ENCODE assay signal across 3 cellular contexts in genomic region chr6:21668794-21669193, GRCh38.
TF ChIP-seq lines count a peak whose summit lies in the region.

No MANE protein-coding gene starts in this region.

TF ChIP-seq in GM23338, 12 proteins besides CTCF, POLR2A, EP300 and RAD21 (continued from another document and continues in another):
- TF ChIP-seq ETS1 (IDR thresholded peaks at IDR 0.05), result no peak
- TF ChIP-seq ZNF114 (CRISPR knock-in tag; IDR thresholded peaks at IDR 0.05), result no peak
- no peak for TF ChIP-seq NANOG (IDR thresholded peaks at IDR 0.05; ENCODE audit: borderline replicate concordance)
- TF ChIP-seq STAT1 (IDR thresholded peaks at IDR 0.05; ENCODE audit: unreplicated experiment), result no peak
- no peak for TF ChIP-seq EZH2 (IDR thresholded peaks at IDR 0.05; ENCODE audit: low read depth, unreplicated experiment)
- TF ChIP-seq EZH2phosphoT487 (IDR thresholded peaks at IDR 0.05; ENCODE audit: unreplicated experiment), result no peak

TF ChIP-seq in endothelial cell of umbilical vein, 7 proteins besides CTCF, POLR2A, EP300 and RAD21 (continued from another document):
- no peak for TF ChIP-seq MAX (IDR thresholded peaks at IDR 0.05; ENCODE audit: insufficient read depth, insufficient read length)
- no peak for TF ChIP-seq FOS (IDR thresholded peaks at IDR 0.05; ENCODE audit: borderline replicate concordance, insufficient read depth, low read length)
- no peak for TF ChIP-seq POLR2AphosphoS5 (IDR thresholded peaks at IDR 0.05; ENCODE audit: insufficient read depth, low read depth, low read length)
- TF ChIP-seq MYC (IDR thresholded peaks at IDR 0.05; ENCODE audit: low read depth, low read length), result no peak
- TF ChIP-seq GATA2 (IDR thresholded peaks at IDR 0.05; ENCODE audit: insufficient read depth, insufficient read length, low read depth, low read length), result no peak
- no peak for TF ChIP-seq JUN (IDR thresholded peaks at IDR 0.05; ENCODE audit: borderline replicate concordance, insufficient read depth, insufficient read length, low read depth)

TF ChIP-seq in neural cell, 6 proteins besides CTCF, POLR2A, EP300 and RAD21 (continued from another document):
- TF ChIP-seq POLR2AphosphoS5 (IDR thresholded peaks at IDR 0.05) (no peak), TAF1 (IDR thresholded peaks at IDR 0.05; ENCODE audit: low read depth) (no peak)
